ENCODE assay signal across 8 cellular contexts in the genomic region with DNA sequence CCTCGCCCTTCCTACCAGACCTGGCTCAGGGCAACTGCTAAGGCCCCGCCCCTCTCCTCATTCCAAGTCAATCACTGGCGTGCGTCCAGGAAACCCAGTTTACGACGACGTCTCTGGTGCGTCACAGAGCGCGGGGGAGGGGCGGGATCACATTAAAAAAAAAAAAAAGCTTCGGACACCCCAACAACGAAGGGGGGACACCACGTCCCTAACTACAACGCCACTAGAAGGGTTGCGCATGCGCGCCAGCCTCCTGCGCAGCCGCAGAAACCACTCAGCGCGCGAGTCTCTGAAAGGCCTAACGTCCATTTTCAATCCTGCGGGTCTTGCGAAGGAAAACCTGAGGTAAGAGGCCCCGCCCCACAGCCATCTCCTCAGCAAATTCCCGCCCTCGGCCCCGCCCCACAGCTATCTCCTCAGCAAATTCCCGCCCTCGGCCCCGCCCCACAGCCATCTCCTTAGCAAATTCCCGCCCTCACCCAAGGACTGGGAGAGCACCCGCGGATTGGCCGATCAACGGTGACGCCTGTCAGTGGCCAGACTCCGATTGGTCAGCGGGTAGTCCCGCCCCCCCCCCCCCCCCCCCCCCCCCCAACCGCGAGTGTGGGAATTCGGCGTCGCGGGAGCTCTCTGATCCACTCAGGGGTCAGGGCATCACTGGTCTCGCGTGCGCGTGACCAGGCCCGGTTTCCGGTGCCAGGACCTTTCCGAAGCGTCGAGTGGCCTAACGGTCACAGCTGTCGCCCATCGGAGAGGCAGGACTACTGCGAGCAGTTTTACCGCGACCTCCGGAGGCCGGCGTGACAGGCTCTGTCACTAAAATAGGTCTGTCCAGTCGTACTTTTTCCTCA. TPM values are rescaled to one million over a fixed set of nuclear protein-coding genes. Genes with fewer than 3 reads are reported as not detected.
DNase-seq lines count a peak whose midpoint lies in the region; ATAC-seq, FAIRE-seq and TF ChIP-seq lines count a peak whose summit lies in the region.

A gene with protein sequence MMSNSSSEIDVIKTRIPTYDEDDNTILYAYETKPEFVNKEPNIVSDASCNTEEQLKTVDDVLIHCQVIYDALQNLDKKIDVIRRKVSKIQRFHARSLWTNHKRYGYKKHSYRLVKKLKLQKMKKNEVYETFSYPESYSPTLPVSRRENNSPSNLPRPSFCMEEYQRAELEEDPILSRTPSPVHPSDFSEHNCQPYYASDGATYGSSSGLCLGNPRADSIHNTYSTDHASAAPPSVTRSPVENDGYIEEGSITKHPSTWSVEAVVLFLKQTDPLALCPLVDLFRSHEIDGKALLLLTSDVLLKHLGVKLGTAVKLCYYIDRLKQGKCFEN (plus strand): TSS at position 638 of the 851 bp plus-strand sequence. CDS start 6,694 bp downstream, outside the sequence.

- H3K79me2 ChIP-seq in HCT116 (ENCODE audit: insufficient read depth, low read length) (peaks cover 3% of the 10 kb centered on the region; the same call in 1 of the 2 replicates), astrocyte (ENCODE audit: insufficient read depth, low read length) (peaks cover 32% of the 10 kb centered on the region)

- H3K27me3 Mint-ChIP-seq in astrocyte (ENCODE audit: low read depth, unreplicated experiment): no peaks in the 10 kb centered on the region

- H3K27me3 ChIP-seq in HCT116 (ENCODE audit: insufficient read depth, low read length) (no peaks in the 10 kb centered on the region), astrocyte (ENCODE audit: insufficient read depth, low read length) (no peaks in the 10 kb centered on the region), right atrium auricular region (no peaks in the 10 kb centered on the region), transverse colon (no peaks in the 10 kb centered on the region)

- H2AFZ ChIP-seq in HCT116 (ENCODE audit: low read depth, low read length, poor library complexity, severe bottlenecking): no peak within 1 kb of the TSS
- H2AFZ ChIP-seq in astrocyte (ENCODE audit: low read depth, low read length): peak within 1 kb of the TSS; percentile 85

- no peaks in the 10 kb centered on the region for H3K9me3 ChIP-seq in HCT116 (ENCODE audit: control insufficient read depth in 1 of 2, insufficient read depth in 1 of 2, low read depth in 1 of 2, low read length in 2 of 2)
- H3K9me3 ChIP-seq in astrocyte (ENCODE audit: insufficient read depth, low read depth, low read length): no peaks in the 10 kb centered on the region
- no peaks in the 10 kb centered on the region for H3K9me3 ChIP-seq in right atrium auricular region
- no peaks in the 10 kb centered on the region for H3K9me3 ChIP-seq in transverse colon

- no peaks in the 10 kb centered on the region for H3K9me2 ChIP-seq in HCT116 (ENCODE audit: insufficient read depth)

- POLR2A ChIA-PET in HCT116 (lab: Charles Lee): interaction anchor here (0.6 kb wide), 1 partner anchor 13 kb away, joined by 3 read pairs; no protein-coding TSS in a partner anchor

- TF ChIP-seq EP300 in transverse colon (IDR thresholded peaks at IDR 0.05; ENCODE audit: low read depth): no peak

- peak within 1 kb of the TSS; percentile 84 for H3K27ac Mint-ChIP-seq in astrocyte (ENCODE audit: unreplicated experiment)

- FAIRE-seq in astrocyte (lab: Jason Lieb, UNC): peak; percentile 96

- H3K4me2 ChIP-seq in HCT116 (ENCODE audit: low read length) (peak within 1 kb of the TSS; percentile 82), astrocyte (ENCODE audit: low read length) (peak within 1 kb of the TSS; percentile 98)

- intact Hi-C loops in HCT116 (cut with micrococcal nuclease): no loop called here
- intact Hi-C loops in posterior vena cava (cut with DNase I): no loop called here
- intact Hi-C loops in transverse colon (cut with DNase I; ENCODE audit: low total_unique reads): no loop called here

- ATAC-seq in HCT116: peak; percentile 95

- H3K4me1 ChIP-seq in HCT116 (ENCODE audit: control insufficient read depth in 1 of 2, insufficient read depth in 2 of 2, low read length in 2 of 2) (peaks cover 3 to 17% of the 10 kb centered on the region in 2 experiments; a peak in 1 of 4 replicates), astrocyte (ENCODE audit: insufficient read depth, low read length) (no peaks in the 10 kb centered on the region), right atrium auricular region (peaks cover 0 to 9% of the 10 kb centered on the region in 2 donors), transverse colon (peaks cover 0 to 4% (median 3%) of the 10 kb centered on the region in 4 donors)

- BruUV-seq in HCT116 (replicated peaks; lab: Mats Ljungman, UMichigan): no TSS peak

- in situ Hi-C loops in transverse colon (cut with MboI; ENCODE audit: low pct_ligation_motif_present in 1 of 4, low pct_unique_long_range_greater_than_20kb in 1 of 4, low sequenced_read_pairs in 3 of 4): loop anchor here in 1 of 4 donors (25.0 kb wide), 1 partner anchor 1600 kb away; the partner anchor contains the start of gene PDHA1

- H3K4me1 Mint-ChIP-seq in astrocyte (ENCODE audit: low read depth, unreplicated experiment): peaks cover 2% of the 10 kb centered on the region

- TF ChIP-seq POLR2A in HCT116 (IDR thresholded peaks at IDR 0.05; ENCODE audit: borderline replicate concordance, extremely low read depth, insufficient read depth, insufficient read length) (no peak), transverse colon (IDR thresholded peaks at IDR 0.05) (peak; percentile 69)

- H3K4me3 ChIP-seq in HCT116 (replicated peaks in 1 of 2; ENCODE audit: low read depth in 1 of 2, low read length in 2 of 2): peak within 1 kb of the TSS; percentile 47 to 60
- H3K4me3 ChIP-seq in astrocyte (ENCODE audit: insufficient read depth, low read depth, low read length): peak within 1 kb of the TSS; percentile 81
- peak within 1 kb of the TSS; percentile 56 for H3K4me3 ChIP-seq in right atrium auricular region
- H3K4me3 ChIP-seq in transverse colon: peak within 1 kb of the TSS; percentile 42 to 68 (median 54)

- CTCF ChIA-PET in HCT116 (lab: Charles Lee): no interaction called here

- WGBS in transverse colon (ENCODE audit: low coverage in 1 of 2), 2 donors: 47% methylated on average over 56 of the region's 67 CpGs; no CpG with 5 or more reads in 1 of the 2 donors

- H3K9ac ChIP-seq in HCT116 (ENCODE audit: low read length) (peak within 1 kb of the TSS; percentile 59), astrocyte (ENCODE audit: low read length) (peak within 1 kb of the TSS; percentile 95)

- H3K9me3 Mint-ChIP-seq in astrocyte (ENCODE audit: unreplicated experiment): no peaks in the 10 kb centered on the region

- peak within 1 kb of the TSS; percentile 92 for H3K4me3 Mint-ChIP-seq in astrocyte (ENCODE audit: unreplicated experiment)

- H3K27ac ChIP-seq in HCT116 (ENCODE audit: low read depth, low read length) (peak within 1 kb of the TSS; percentile 45), astrocyte (ENCODE audit: low read depth, low read length) (peak within 1 kb of the TSS; percentile 89), right atrium auricular region (peak within 1 kb of the TSS; percentile 86 to 90), transverse colon (peak within 1 kb of the TSS; percentile 91 to 96 (median 93))

- no peaks in the 10 kb centered on the region for H4K20me1 ChIP-seq in HCT116 (ENCODE audit: insufficient read depth)
- H4K20me1 ChIP-seq in astrocyte (ENCODE audit: insufficient read depth, low read length): peaks cover 8% of the 10 kb centered on the region

- RAD21 ChIA-PET in HCT116 (lab: Charles Lee; ENCODE audit: low non-redundant PET in 1 of 2, low total read pairs in 2 of 2, uncharacterized antibody in 2 of 2, unreplicated experiment in 2 of 2): interaction anchor here in 1 of 2 experiments (0.7 kb wide), 1 partner anchor 11 kb away, joined by 3 read pairs; no protein-coding TSS in a partner anchor

- DNase-seq in DMS53 (lab: John Stamatoyannopoulos, UW) (peak; percentile 99), HCT116 (ENCODE audit: low read depth, low spot score) (peak; percentile 89), NCI-H1417 (lab: John Stamatoyannopoulos, UW) (peak; percentile 96 to 99 (median 97)), T-helper 22 cell (ENCODE audit: low read depth) (peak; percentile 74), astrocyte (ENCODE audit: low read depth) (peak; percentile 90), right atrium auricular region (ENCODE audit: low spot score) (peak; percentile 97), posterior vena cava (ENCODE audit: low spot score) (peak; percentile 99), transverse colon (peak; percentile 97)

- H3K36me3 ChIP-seq in HCT116 (ENCODE audit: control insufficient read depth in 1 of 2, insufficient read depth in 2 of 2, low read length in 2 of 2) (no peaks in the 10 kb centered on the region), astrocyte (ENCODE audit: insufficient read depth, low read length) (peaks cover 2% of the 10 kb centered on the region), right atrium auricular region (no peaks in the 10 kb centered on the region), transverse colon (no peaks in the 10 kb centered on the region)

- TF ChIP-seq CTCF in HCT116 (IDR thresholded peaks at IDR 0.05 in 2 of 3, conservative IDR thresholded peaks at IDR 0.05 in 1 of 3; ENCODE audit: borderline replicate concordance in 1 of 3, insufficient read depth in 1 of 3, low read depth in 2 of 3, low read length in 2 of 3): no peak
- TF ChIP-seq CTCF in astrocyte (IDR thresholded peaks at IDR 0.05; ENCODE audit: insufficient read depth, low read depth, low read length): no peak
- no peak for TF ChIP-seq CTCF in right atrium auricular region (IDR thresholded peaks at IDR 0.05)
- no peak for TF ChIP-seq CTCF in transverse colon (IDR thresholded peaks at IDR 0.05)

- peaks cover 2% of the 10 kb centered on the region for H3K36me3 Mint-ChIP-seq in astrocyte (ENCODE audit: low read depth, unreplicated experiment)

- TF ChIP-seq RAD21 in HCT116 (IDR thresholded peaks at IDR 0.05; ENCODE audit: low read depth): no peak

TF ChIP-seq in HCT116, 20 proteins besides CTCF, POLR2A, EP300 and RAD21:
- TF ChIP-seq YY1 (IDR thresholded peaks at IDR 0.05; ENCODE audit: extremely low read depth, insufficient replicate concordance, low read depth, low read length): peak; percentile 48
- peak; percentile 49 for TF ChIP-seq TCF7L2 (IDR thresholded peaks at IDR 0.05; ENCODE audit: borderline replicate concordance, extremely low read depth, insufficient read depth, insufficient read length)
- TF ChIP-seq, protein P1, sequence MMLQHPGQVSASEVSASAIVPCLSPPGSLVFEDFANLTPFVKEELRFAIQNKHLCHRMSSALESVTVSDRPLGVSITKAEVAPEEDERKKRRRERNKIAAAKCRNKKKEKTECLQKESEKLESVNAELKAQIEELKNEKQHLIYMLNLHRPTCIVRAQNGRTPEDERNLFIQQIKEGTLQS (IDR thresholded peaks at IDR 0.05): no peak
- peak; percentile 37; the same call in 1 of the 2 replicates for TF ChIP-seq MAX (IDR thresholded peaks at IDR 0.05)
- TF ChIP-seq SP1 (IDR thresholded peaks at IDR 0.05; ENCODE audit: low read depth): peak; percentile 59

RNA-seq across cellular contexts. Expression of the gene that starts here (rescaled TPM):
- total RNA-seq in HCT116 (2021; ENCODE audit: unreplicated experiment) (2.7 TPM), astrocyte (4.2 and 5.1 TPM in 2 replicates), right atrium auricular region (1 to 10 TPM; 5.5 to 7.7 TPM), posterior vena cava (10 to 100 TPM; 10.5 to 12.7 TPM), transverse colon (10 to 100 TPM in 3 of 4 donors, 1 to 10 TPM in 1; 9.7 to 21.1 (median 13.8) TPM)
- 1.7 TPM in 2 replicates for polyA plus RNA-seq in HCT116 (2012)

Comparison
In these comparisons a context has a peak if more than half of its experiments do, and no peak if none do; other contexts are left out.
1. Peak in every context shown above with its lines: DNase-seq, ATAC-seq, H3K4me3 ChIP-seq and H3K27ac ChIP-seq.